Comparison of ENCODE assay signal across 8 cellular contexts in genomic region chr3:193665370-193665989, GRCh38.
DNase-seq lines count a peak whose midpoint lies in the region; ATAC-seq and TF ChIP-seq lines count a peak whose summit lies in the region.

No MANE protein-coding gene starts in this region.

- ATAC-seq in GM19328 (IDR thresholded peaks at IDR 0.05; ENCODE audit: unreplicated experiment) (no peak), HG03439 (IDR thresholded peaks at IDR 0.05; ENCODE audit: unreplicated experiment) (no peak)

- H3K9ac ChIP-seq in parathyroid adenoma, result no peak overlapping the region

- no peaks in the 10 kb centered on the region for H3K4me1 ChIP-seq in parathyroid adenoma

- H3K36me3 ChIP-seq in parathyroid adenoma (ENCODE audit: control insufficient read depth, insufficient read depth, low read length), result no peaks in the 10 kb centered on the region

- H3K4me2 ChIP-seq in parathyroid adenoma (ENCODE audit: low read length), result no peak overlapping the region

- no peak overlapping the region for H2AFZ ChIP-seq in parathyroid adenoma

- DNase-seq in NCI-H82 (lab: John Stamatoyannopoulos, UW) (peak; percentile 48), NCI-H82 treated with DMSO at 0.1 percent for 48 hours (lab: John Stamatoyannopoulos, UW; ENCODE audit: unreplicated experiment) (no peak), NCI-H345 treated with DMSO at 0.1 percent for 48 hours (lab: John Stamatoyannopoulos, UW; ENCODE audit: unreplicated experiment) (peak; percentile 15), coronary artery (ENCODE audit: low spot score) (no peak), globus pallidus (ENCODE audit: low spot score) (no peak)

- H3K27ac ChIP-seq in coronary artery, result no peak overlapping the region
- no peak overlapping the region for H3K27ac ChIP-seq in parathyroid adenoma

- no peaks in the 10 kb centered on the region for H3K9me3 ChIP-seq in parathyroid adenoma (ENCODE audit: control insufficient read depth, low read length)

- no peak overlapping the region for H3K4me3 ChIP-seq in coronary artery
- H3K4me3 ChIP-seq in parathyroid adenoma (ENCODE audit: low read depth, low read length), result no peak overlapping the region

- H3K79me2 ChIP-seq in parathyroid adenoma, result no peaks in the 10 kb centered on the region

- no peaks in the 10 kb centered on the region for H3K27me3 ChIP-seq in parathyroid adenoma (ENCODE audit: control insufficient read depth, insufficient read depth, low read length)

- TF ChIP-seq CTCF in coronary artery (IDR thresholded peaks at IDR 0.05) (peak; percentile 25), parathyroid adenoma (IDR thresholded peaks at IDR 0.05) (peak; percentile 60)

Comparison
In these comparisons a context has a peak if more than half of its experiments do, and no peak if none do; other contexts are left out.
1. DNase-seq: peak in NCI-H82 (single experiment) and NCI-H345 treated with DMSO at 0.1 percent for 48 hours (single experiment); none in NCI-H82 treated with DMSO at 0.1 percent for 48 hours (single experiment), coronary artery (single experiment) and globus pallidus (single experiment).